8 cellular contexts compared by ENCODE assay signal in the genomic region with DNA sequence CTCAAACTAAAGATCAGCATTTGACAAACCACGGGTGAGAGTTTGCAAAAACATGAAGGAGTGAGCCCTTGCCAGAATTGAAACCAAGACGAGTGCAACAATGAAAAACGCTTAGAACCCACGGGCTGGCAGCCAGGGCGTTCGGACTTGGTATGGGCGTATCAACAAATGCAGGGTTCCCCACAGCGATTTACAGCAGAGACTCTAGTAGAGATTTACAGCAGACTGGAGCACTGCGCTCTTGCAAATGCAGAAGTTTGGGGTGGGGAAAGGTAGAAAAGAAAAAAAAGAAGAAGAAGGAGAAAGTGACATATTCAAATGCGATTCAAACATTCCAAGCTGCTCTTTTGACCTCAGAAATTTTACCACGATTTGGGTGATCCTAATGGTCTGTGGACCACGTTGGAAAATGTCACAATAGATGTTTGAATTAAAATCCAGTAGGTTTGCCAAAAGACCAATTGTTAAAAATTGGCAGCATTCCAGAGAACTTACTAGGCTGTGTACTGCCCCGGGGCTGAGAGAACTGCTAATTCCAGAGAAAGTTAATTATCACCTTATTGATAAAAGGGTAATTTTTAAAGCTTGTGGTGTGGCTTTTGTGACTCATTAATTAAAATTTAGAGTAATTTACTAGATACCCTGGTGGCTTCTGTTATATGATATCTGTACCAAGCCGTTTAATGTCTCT. TPM values are rescaled to one million over a fixed set of nuclear protein-coding genes. Genes with fewer than 3 reads are reported as not detected.
A peak's percentile ranks its signal among the peaks of the same experiment; 100 is the strongest.
DNase-seq lines count a peak whose midpoint lies in the region; ATAC-seq and TF ChIP-seq lines count a peak whose summit lies in the region.

No MANE protein-coding gene starts in this region.

- no peaks in the 10 kb centered on the region for H3K27me3 Mint-ChIP-seq in activated CD8-positive, alpha-beta memory T cell treated with anti-CD3 and anti-CD28 coated beads, Interleukin-2, amount 10 ng/mL, durations not matched to agents 7 days and 5 days

- H3K9me3 Mint-ChIP-seq in activated CD8-positive, alpha-beta memory T cell treated with anti-CD3 and anti-CD28 coated beads, Interleukin-2, amount 10 ng/mL, durations not matched to agents 7 days and 5 days (ENCODE audit: low read depth): no peaks in the 10 kb centered on the region

- DNase-seq in Ammon's horn (ENCODE audit: low spot score) (peak; percentile 28), NCI-H1417 (lab: John Stamatoyannopoulos, UW) (peak; percentile 40 to 90 (median 63)), fibroblast of pulmonary artery (ENCODE audit: low read depth) (peak; percentile 37), psoas muscle (no peak), AG08396 (ENCODE audit: low spot score) (no peak)
- peak; percentile 66 for DNase-seq in activated CD8-positive, alpha-beta memory T cell treated with anti-CD3 and anti-CD28 coated beads, Interleukin-2, amount 10 ng/mL, durations not matched to agents 7 days and 5 days

- H3K4me3 Mint-ChIP-seq in activated CD8-positive, alpha-beta memory T cell treated with anti-CD3 and anti-CD28 coated beads, Interleukin-2, amount 10 ng/mL, durations not matched to agents 7 days and 5 days: peak overlapping the region; percentile 84

- ATAC-seq in activated CD8-positive, alpha-beta memory T cell treated with anti-CD3 and anti-CD28 coated beads, Interleukin-2, amount 10 ng/mL, durations not matched to agents 7 days and 5 days: no peak
- ATAC-seq in psoas muscle (peak in 1 of 4 donors; percentile 59), GM19467 (IDR thresholded peaks at IDR 0.05; ENCODE audit: unreplicated experiment) (no peak), GM19463 (IDR thresholded peaks at IDR 0.05; ENCODE audit: unreplicated experiment) (no peak)

- WGBS in psoas muscle, 3 donors: 8 to 12% (median 9%) methylated on average over 14 of the region's 14 CpGs

- no peaks in the 10 kb centered on the region for H3K36me3 ChIP-seq in psoas muscle (ENCODE audit: insufficient read depth in 1 of 2, low read depth in 1 of 2)

- peaks cover 23% of the 10 kb centered on the region for H3K36me3 Mint-ChIP-seq in activated CD8-positive, alpha-beta memory T cell treated with anti-CD3 and anti-CD28 coated beads, Interleukin-2, amount 10 ng/mL, durations not matched to agents 7 days and 5 days

- H3K27me3 ChIP-seq in psoas muscle (ENCODE audit: insufficient read depth in 3 of 3, low read length in 2 of 3): no peaks in the 10 kb centered on the region

- CTCF ChIA-PET in activated CD8-positive, alpha-beta memory T cell treated with anti-CD3 and anti-CD28 coated beads, Interleukin-2, amount 10 ng/mL, durations not matched to agents 7 days and 5 days (lab: Charles Lee): interaction anchor here (0.8 to 8.0 kb wide), 7 partner anchors 23 to 145 kb away, joined by 3 to 72 read pairs (median 4); no protein-coding TSS in a partner anchor

- peak overlapping the region; percentile 98 for H3K27ac Mint-ChIP-seq in activated CD8-positive, alpha-beta memory T cell treated with anti-CD3 and anti-CD28 coated beads, Interleukin-2, amount 10 ng/mL, durations not matched to agents 7 days and 5 days

- H3K4me1 Mint-ChIP-seq in activated CD8-positive, alpha-beta memory T cell treated with anti-CD3 and anti-CD28 coated beads, Interleukin-2, amount 10 ng/mL, durations not matched to agents 7 days and 5 days: peaks cover 76% of the 10 kb centered on the region

- H3K27ac ChIP-seq in psoas muscle: no peak overlapping the region

- H3K4me3 ChIP-seq in fibroblast of pulmonary artery (replicated peaks; ENCODE audit: low read depth, low read length): peak overlapping the region; percentile 14
- peak overlapping the region; percentile 59 for H3K4me3 ChIP-seq in psoas muscle

- intact Hi-C loops in psoas muscle (cut with DNase I): no loop called here

- peaks cover 14% of the 10 kb centered on the region for H3K4me1 ChIP-seq in psoas muscle

- H3K9me3 ChIP-seq in psoas muscle: no peaks in the 10 kb centered on the region

- TF ChIP-seq CTCF in fibroblast of pulmonary artery (IDR thresholded peaks at IDR 0.05; ENCODE audit: low read length, missing control alignments) (no peak), psoas muscle (IDR thresholded peaks at IDR 0.05) (no peak)

RNA-seq across cellular contexts. Expression of a gene that starts 3.4 kb away (rescaled TPM):
- 10 to 100 TPM; 15.1 to 26.7 TPM for total RNA-seq in activated CD8-positive, alpha-beta memory T cell treated with anti-CD3 and anti-CD28 coated beads, Interleukin-2, amount 10 ng/mL, durations not matched to agents 7 days and 5 days
- under 1 TPM in 3 of 4 donors, not detected in 1; 0.15 to 0.21 (median 0.15) TPM for total RNA-seq in psoas muscle
- under 1 TPM in 1 of 3 donors, not detected in 2; 0.03 TPM for polyA plus RNA-seq in psoas muscle

Comparison
In these comparisons a context has a peak if more than half of its experiments do, and no peak if none do; other contexts are left out.
1. DNase-seq: peak in Ammon's horn (single experiment), NCI-H1417 (3 of 3), activated CD8-positive, alpha-beta memory T cell treated with anti-CD3 and anti-CD28 coated beads, Interleukin-2, amount 10 ng/mL, durations not matched to agents 7 days and 5 days (single experiment) and fibroblast of pulmonary artery (single experiment); none in psoas muscle (0 of 2) and AG08396 (single experiment).
2. RNA of a gene that starts 3.4 kb away (total RNA-seq): 15.1 to 26.7 TPM in activated CD8-positive, alpha-beta memory T cell treated with anti-CD3 and anti-CD28 coated beads, Interleukin-2, amount 10 ng/mL, durations not matched to agents 7 days and 5 days; 0.15 to 0.21 TPM in psoas muscle; every median in the first group is over 10 times any median in the second.